ENCODE assay signal across 17 cellular contexts in genomic region chr10:107740962-107741690, GRCh38.
DNase-seq lines count a peak whose midpoint lies in the region; ATAC-seq and TF ChIP-seq lines count a peak whose summit lies in the region.
"Had no signal": no experiment of that assay in that cellular context is flagged by ENCODE, and none has a peak within 500 bp of the region (broad histone marks: within the 10 kb centered on the region; RNA-seq: fewer than 3 reads in every experiment).

No MANE protein-coding gene starts in this region.

- peak overlapping the region; percentile 33; the same call in 1 of the 2 replicates for H2AFZ ChIP-seq in PC-3 (ENCODE audit: low read length)
- H2AFZ ChIP-seq: parathyroid adenoma had no signal

- no peaks in the 10 kb centered on the region for H3K9me3 ChIP-seq in PC-3 (ENCODE audit: low read length)

- DNase-seq in AG08395 (ENCODE audit: low spot score) (peak; percentile 7), HCEC 1CT (peak; percentile 66), PC-3 (peak; percentile 10), fibroblast of mammary gland (ENCODE audit: low read depth) (peak; percentile 53), SHP77 treated with DMSO at 0.1 percent for 48 hours (lab: John Stamatoyannopoulos, UW) (no peak), H7 (no peak)
- no peak for DNase-seq in activated CD4-positive, alpha-beta T cell treated with anti-CD3 and anti-CD28 coated beads, Interleukin-2, amount 50 U/mL, for 1 hour
- DNase-seq: anterior cingulate cortex; glutamatergic neuron; kidney; NCI-H1417; NCI-H446; stimulated activated CD4-positive, alpha-beta T cell treated with anti-CD3 and anti-CD28 coated beads, Interleukin-12 subunit alpha, Interleukin-12 subunit beta, amount 100 ng/mL, for 4 hours; substantia nigra; T-helper 17 cell had no signal

- peak overlapping the region; percentile 69 for H3K4me2 ChIP-seq in PC-3 (ENCODE audit: low read length)

- no peak for TF ChIP-seq CTCF in PC-3 (conservative IDR thresholded peaks at IDR 0.05; ENCODE audit: low read depth, low read length)
- no peak for TF ChIP-seq CTCF in fibroblast of mammary gland (conservative IDR thresholded peaks at IDR 0.05; ENCODE audit: control insufficient read depth, insufficient read depth, low read depth, low read length)

- H3K36me3 ChIP-seq in PC-3 (ENCODE audit: low read depth, low read length) (no peaks in the 10 kb centered on the region), H7 (replicated peaks; ENCODE audit: control insufficient read depth, insufficient read depth, low read length) (no peaks in the 10 kb centered on the region)

- POLR2A ChIA-PET in PC-3 (lab: Charles Lee; ENCODE audit: unreplicated experiment) = no interaction called here

- peak overlapping the region; percentile 9; the same call in 1 of the 2 replicates for H3K9ac ChIP-seq in PC-3 (ENCODE audit: low read length)
- H3K9ac ChIP-seq: parathyroid adenoma had no signal

- intact Hi-C loops in PC-3 (cut with micrococcal nuclease) = no loop called here

- H3K79me2 ChIP-seq in PC-3 (ENCODE audit: low read length) = no peaks in the 10 kb centered on the region
- H3K79me2 ChIP-seq: parathyroid adenoma had no signal

- no peak overlapping the region for H3K27ac ChIP-seq in PC-3 (ENCODE audit: low read length)
- H3K27ac ChIP-seq: parathyroid adenoma had no signal

- H3F3A ChIP-seq in PC-3 (ENCODE audit: low read length, unreplicated experiment) = no peaks in the 10 kb centered on the region

- H4K20me1 ChIP-seq in PC-3 (ENCODE audit: low read length) = no peaks in the 10 kb centered on the region

- no peaks in the 10 kb centered on the region for H3K9me2 ChIP-seq in PC-3 (replicated peaks; ENCODE audit: low read length)

- H3K4me1 ChIP-seq in PC-3 (ENCODE audit: insufficient read depth, low read length) = peaks cover 10% of the 10 kb centered on the region
- H3K4me1 ChIP-seq: parathyroid adenoma had no signal

- ATAC-seq in PC-3 = no peak
- ATAC-seq in GM21576 (IDR thresholded peaks at IDR 0.05; ENCODE audit: unreplicated experiment) = no peak
- ATAC-seq: T-helper 17 cell had no signal

- CTCF ChIA-PET in PC-3 (lab: Charles Lee) = no interaction called here

- H3K4me3 ChIP-seq in PC-3 (ENCODE audit: low read length) (peak overlapping the region; percentile 27; the same call in 1 of the 2 replicates), fibroblast of mammary gland (ENCODE audit: control insufficient read depth, low read depth, low read length) (no peak overlapping the region), H7 (ENCODE audit: insufficient read depth, low read depth, low read length) (no peak overlapping the region)

- BruUV-seq in PC-3 (replicated peaks; lab: Mats Ljungman, UMichigan) = no TSS peak

- H3K27me3 ChIP-seq in PC-3 (ENCODE audit: low read length) (no peaks in the 10 kb centered on the region), H7 (ENCODE audit: control insufficient read depth, insufficient read depth, low read length) (no peaks in the 10 kb centered on the region)

Comparison
In these comparisons a context has a peak if more than half of its experiments do, and no peak if none do; other contexts are left out.
1. DNase-seq: peak in AG08395 (single experiment), HCEC 1CT (single experiment), PC-3 (single experiment) and fibroblast of mammary gland (single experiment); none in SHP77 treated with DMSO at 0.1 percent for 48 hours (single experiment), H7 (single experiment) and activated CD4-positive, alpha-beta T cell treated with anti-CD3 and anti-CD28 coated beads, Interleukin-2, amount 50 U/mL, for 1 hour (single experiment).